29 cellular contexts compared by ENCODE assay signal in genomic region chr4:135941671-135942070, GRCh38.
"Had no signal": no experiment of that assay in that cellular context is flagged by ENCODE, and none has a peak within 500 bp of the region (broad histone marks: within the 10 kb centered on the region; RNA-seq: fewer than 3 reads in every experiment).

No MANE protein-coding gene starts in this region.

- H3K36me3 ChIP-seq: stomach, suprapubic skin, thoracic aorta, thyroid gland, tibial artery, tibial nerve, transverse colon, upper lobe of left lung, upper lobe of right lung, uterus, vagina had no signal

- H3K9me3 ChIP-seq: stomach, suprapubic skin, testis, thoracic aorta, thyroid gland, tibial artery, tibial nerve, transverse colon, upper lobe of left lung, upper lobe of right lung, uterus, vagina had no signal

- H3K27me3 Mint-ChIP-seq: stimulated activated memory B cell treated with anti-CD40 and anti-IgM and Interleukin-4, amounts not matched to agents 10 μg/mL and 1 μg/mL and 100 μg/mL, for 72 hours; stimulated activated naive B cell treated with anti-CD40 and anti-IgM and Interleukin-4, amounts not matched to agents 10 μg/mL and 1 μg/mL and 100 μg/mL, for 72 hours; stimulated activated naive CD8-positive, alpha-beta T cell treated with anti-CD3 and anti-CD28 coated beads, Interleukin-15, amount 100 ng/mL, for 72 hours; stimulated activated naive CD8-positive, alpha-beta T cell treated with anti-CD3 and anti-CD28 coated beads, Interleukin-15, Interleukin-2, amounts not matched to agents 100 ng/mL and 50 ng/mL, for 24 hours; type B pancreatic cell had no signal

- H3K4me1 ChIP-seq: stomach, suprapubic skin, testis, thyroid gland, tibial artery, tibial nerve, transverse colon, upper lobe of left lung, upper lobe of right lung, uterus, vagina had no signal

- H3K27ac Mint-ChIP-seq: stimulated activated effector memory CD8-positive, alpha-beta T cell treated with anti-CD3 and anti-CD28 coated beads, Interleukin-12 subunit alpha, Interleukin-12 subunit beta, amount 100 ng/mL, for 72 hours; stimulated activated memory B cell treated with anti-CD40 and anti-IgM and Interleukin-4, amounts not matched to agents 10 μg/mL and 1 μg/mL and 100 μg/mL, for 72 hours; stimulated activated naive B cell treated with anti-CD40 and anti-IgM and Interleukin-4, amounts not matched to agents 10 μg/mL and 1 μg/mL and 100 μg/mL, for 72 hours; stimulated activated naive CD8-positive, alpha-beta T cell treated with anti-CD3 and anti-CD28 coated beads, Interleukin-15, amount 100 ng/mL, for 72 hours; stimulated activated naive CD8-positive, alpha-beta T cell treated with anti-CD3 and anti-CD28 coated beads, Interleukin-15, Interleukin-2, amounts not matched to agents 100 ng/mL and 50 ng/mL, for 24 hours; type B pancreatic cell had no signal

- DNase-seq: stimulated activated CD4-positive, alpha-beta T cell treated with anti-CD3 and anti-CD28 coated beads, Interleukin-2, amount 100 ng/mL, for 48 hours; stimulated activated CD4-positive, alpha-beta T cell treated with anti-CD3 and anti-CD28 coated beads, Interleukin-4, amount 100 ng/mL, for 1 hour; stimulated activated CD4-positive, alpha-beta T cell treated with anti-CD3 and anti-CD28 coated beads, Interleukin-4, amount 100 ng/mL, for 24 hours; stimulated activated CD4-positive, alpha-beta T cell treated with anti-CD3 and anti-CD28 coated beads, Interleukin-4, amount 100 ng/mL, for 4 hours; stimulated activated CD8-positive, alpha-beta memory T cell treated with anti-CD3 and anti-CD28 coated beads, Interleukin-4, amount 100 ng/mL, for 48 hours; stimulated activated naive B cell treated with anti-CD40 and anti-IgM and Interleukin-4, amounts not matched to agents 10 μg/mL and 1 μg/mL and 100 μg/mL, for 72 hours; stimulated activated naive CD4-positive, alpha-beta T cell; stimulated activated naive CD4-positive, alpha-beta T cell treated with Interleukin-2 at 50 U/mL for 16 hours; stimulated activated naive CD8-positive, alpha-beta T cell treated with anti-CD3 and anti-CD28 coated beads, Interleukin-15, amount 100 ng/mL, for 72 hours; stimulated activated naive CD8-positive, alpha-beta T cell treated with anti-CD3 and anti-CD28 coated beads, Interleukin-15, Interleukin-2, amounts not matched to agents 100 U/mL and 50 U/mL, for 24 hours; stomach; substantia nigra; testis; thyroid gland; tibial artery; transverse colon; trophoblast cell; upper lobe of right lung; uterus had no signal

- H3K36me3 Mint-ChIP-seq: stimulated activated effector memory CD8-positive, alpha-beta T cell treated with anti-CD3 and anti-CD28 coated beads, Interleukin-12 subunit alpha, Interleukin-12 subunit beta, amount 100 ng/mL, for 72 hours; stimulated activated memory B cell treated with anti-CD40 and anti-IgM and Interleukin-4, amounts not matched to agents 10 μg/mL and 1 μg/mL and 100 μg/mL, for 72 hours; stimulated activated naive B cell treated with anti-CD40 and anti-IgM and Interleukin-4, amounts not matched to agents 10 μg/mL and 1 μg/mL and 100 μg/mL, for 72 hours; type B pancreatic cell had no signal

- H3K4me3 ChIP-seq: stomach, suprapubic skin, testis, thoracic aorta, thyroid gland, tibial artery, tibial nerve, transverse colon, upper lobe of left lung, upper lobe of right lung, uterus, vagina had no signal

- H3K27ac ChIP-seq: stomach, suprapubic skin, testis, thoracic aorta, thyroid gland, tibial artery, tibial nerve, transverse colon, upper lobe of left lung, upper lobe of right lung, uterus, vagina had no signal

- H3K4me3 Mint-ChIP-seq: stimulated activated effector memory CD8-positive, alpha-beta T cell treated with anti-CD3 and anti-CD28 coated beads, Interleukin-12 subunit alpha, Interleukin-12 subunit beta, amount 100 ng/mL, for 72 hours; stimulated activated memory B cell treated with anti-CD40 and anti-IgM and Interleukin-4, amounts not matched to agents 10 μg/mL and 1 μg/mL and 100 μg/mL, for 72 hours; stimulated activated naive B cell treated with anti-CD40 and anti-IgM and Interleukin-4, amounts not matched to agents 10 μg/mL and 1 μg/mL and 100 μg/mL, for 72 hours; stimulated activated naive CD8-positive, alpha-beta T cell treated with anti-CD3 and anti-CD28 coated beads, Interleukin-15, amount 100 ng/mL, for 72 hours; stimulated activated naive CD8-positive, alpha-beta T cell treated with anti-CD3 and anti-CD28 coated beads, Interleukin-15, Interleukin-2, amounts not matched to agents 100 ng/mL and 50 ng/mL, for 24 hours; type B pancreatic cell had no signal

- ATAC-seq: stimulated activated effector memory CD8-positive, alpha-beta T cell treated with anti-CD3 and anti-CD28 coated beads, Interleukin-12 subunit alpha, Interleukin-12 subunit beta, amount 100 ng/mL, for 72 hours; stimulated activated memory B cell treated with anti-CD40 and anti-IgM and Interleukin-4, amounts not matched to agents 10 μg/mL and 1 μg/mL and 100 μg/mL, for 72 hours; stimulated activated naive B cell treated with anti-CD40 and anti-IgM and Interleukin-4, amounts not matched to agents 10 μg/mL and 1 μg/mL and 100 μg/mL, for 72 hours; stimulated activated naive CD8-positive, alpha-beta T cell treated with anti-CD3 and anti-CD28 coated beads, Interleukin-15, amount 100 ng/mL, for 72 hours; stimulated activated naive CD8-positive, alpha-beta T cell treated with anti-CD3 and anti-CD28 coated beads, Interleukin-15, Interleukin-2, amounts not matched to agents 100 U/mL and 50 U/mL, for 24 hours; upper lobe of right lung had no signal

- H3K4me1 Mint-ChIP-seq: stimulated activated effector memory CD8-positive, alpha-beta T cell treated with anti-CD3 and anti-CD28 coated beads, Interleukin-12 subunit alpha, Interleukin-12 subunit beta, amount 100 ng/mL, for 72 hours; stimulated activated memory B cell treated with anti-CD40 and anti-IgM and Interleukin-4, amounts not matched to agents 10 μg/mL and 1 μg/mL and 100 μg/mL, for 72 hours; stimulated activated naive B cell treated with anti-CD40 and anti-IgM and Interleukin-4, amounts not matched to agents 10 μg/mL and 1 μg/mL and 100 μg/mL, for 72 hours; stimulated activated naive CD8-positive, alpha-beta T cell treated with anti-CD3 and anti-CD28 coated beads, Interleukin-15, amount 100 ng/mL, for 72 hours had no signal

- FAIRE-seq: urothelium cell line had no signal

- H3K9me3 Mint-ChIP-seq: stimulated activated memory B cell treated with anti-CD40 and anti-IgM and Interleukin-4, amounts not matched to agents 10 μg/mL and 1 μg/mL and 100 μg/mL, for 72 hours; stimulated activated naive B cell treated with anti-CD40 and anti-IgM and Interleukin-4, amounts not matched to agents 10 μg/mL and 1 μg/mL and 100 μg/mL, for 72 hours; stimulated activated naive CD8-positive, alpha-beta T cell treated with anti-CD3 and anti-CD28 coated beads, Interleukin-15, amount 100 ng/mL, for 72 hours; stimulated activated naive CD8-positive, alpha-beta T cell treated with anti-CD3 and anti-CD28 coated beads, Interleukin-15, Interleukin-2, amounts not matched to agents 100 ng/mL and 50 ng/mL, for 24 hours; type B pancreatic cell had no signal

- H3K27me3 ChIP-seq: stomach, suprapubic skin, testis, thyroid gland, tibial artery, tibial nerve, transverse colon, upper lobe of left lung, upper lobe of right lung, uterus, vagina had no signal
